In the genomic region with DNA sequence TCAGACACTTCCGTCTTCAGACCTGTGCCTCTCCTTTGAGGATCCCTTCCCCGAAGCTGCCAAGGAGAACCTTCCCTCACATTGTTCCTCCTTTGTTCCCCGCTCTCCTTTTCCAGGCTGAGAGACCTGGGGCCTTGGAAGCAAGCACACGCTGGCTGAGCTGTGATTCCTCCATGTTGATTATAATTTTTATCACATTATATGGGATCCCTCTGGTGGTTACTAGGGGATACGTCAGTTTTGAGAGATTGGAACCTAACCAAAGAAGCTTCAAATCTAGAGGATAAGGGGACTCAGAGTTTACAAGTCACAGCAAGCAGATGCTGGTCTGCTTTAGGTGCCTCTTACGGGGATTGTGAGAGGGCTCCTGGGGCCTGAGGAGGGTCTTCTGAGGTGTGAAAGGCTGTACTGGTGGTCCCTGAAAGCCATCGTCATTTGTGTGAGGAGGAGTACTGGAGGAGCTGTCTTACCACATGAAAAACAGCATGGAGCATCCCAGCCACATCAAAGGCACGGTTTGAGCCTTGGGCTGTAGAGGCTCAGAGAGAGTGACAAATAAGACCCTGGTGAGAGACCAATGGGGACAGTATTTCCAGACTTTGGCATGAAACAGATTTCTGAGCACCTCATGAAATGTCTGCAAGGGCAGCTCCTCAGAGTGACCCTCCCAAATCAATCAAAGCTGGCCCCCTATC, we compare ENCODE assay signal across 10 cellular contexts.
DNase-seq lines count a peak whose midpoint lies in the region; ATAC-seq and TF ChIP-seq lines count a peak whose summit lies in the region.
"Had no signal": no experiment of that assay in that cellular context is flagged by ENCODE, and none has a peak within 500 bp of the region (broad histone marks: within the 10 kb centered on the region; RNA-seq: fewer than 3 reads in every experiment).

No MANE protein-coding gene starts in this region.

- peaks cover 10 to 29% (median 19%) of the 10 kb centered on the region in 10 experiments; a peak in 18 of 20 replicates for H3K4me1 ChIP-seq in BLaER1 treated with 17β-estradiol and CSF1 and Interleukin-3, amounts not matched to agents 10 nM and 100 nM
- no peaks in the 10 kb centered on the region for H3K4me1 ChIP-seq in liver (ENCODE audit: control insufficient read depth in 4 of 4, insufficient read depth in 4 of 4, low read length in 3 of 4)

- H3K36me3 Mint-ChIP-seq in activated CD8-positive, alpha-beta T cell treated with anti-CD3 and anti-CD28 coated beads, Interleukin-2, amount 10 ng/mL, durations not matched to agents 7 days and 5 days (ENCODE audit: low read depth) = no peaks in the 10 kb centered on the region
- H3K36me3 Mint-ChIP-seq in activated naive CD8-positive, alpha-beta T cell treated with anti-CD3 and anti-CD28 coated beads for 36 hours = no peaks in the 10 kb centered on the region
- H3K36me3 Mint-ChIP-seq: IgD-negative memory B cell had no signal

- H3K4me2 ChIP-seq in BLaER1 treated with 17β-estradiol and CSF1 and Interleukin-3, amounts not matched to agents 10 nM and 100 nM = peak overlapping the region in 7 of 11 experiments; percentile 2 to 45 (median 27); a peak in 9 of 22 replicates

- WGBS in liver = 78% methylated on average over 8 of the region's 8 CpGs

- TF ChIP-seq RAD21 in liver (IDR thresholded peaks at IDR 0.05) = peak; percentile 64 to 66

- H3K4me3 Mint-ChIP-seq in activated CD8-positive, alpha-beta T cell treated with anti-CD3 and anti-CD28 coated beads, Interleukin-2, amount 10 ng/mL, durations not matched to agents 7 days and 5 days = no peak overlapping the region
- no peak overlapping the region for H3K4me3 Mint-ChIP-seq in activated naive CD8-positive, alpha-beta T cell treated with anti-CD3 and anti-CD28 coated beads for 36 hours
- H3K4me3 Mint-ChIP-seq: stimulated activated naive CD8-positive, alpha-beta T cell treated with anti-CD3 and anti-CD28 coated beads, Interleukin-15, Interleukin-2, amounts not matched to agents 100 ng/mL and 50 ng/mL, for 24 hours had no signal

- CTCF ChIA-PET in HEK293T (lab: Yijun Ruan, JAX) = interaction anchor here (0.7 kb wide), 1 partner anchor 39 kb away, joined by 3 read pairs; no protein-coding TSS in a partner anchor
- CTCF ChIA-PET in activated CD8-positive, alpha-beta T cell treated with anti-CD3 and anti-CD28 coated beads, Interleukin-2, amount 10 ng/mL, durations not matched to agents 7 days and 5 days (lab: Charles Lee) = interaction anchor here (0.6 to 4.6 kb wide), 18 partner anchors 18 to 1572 kb away, joined by 3 to 41 read pairs (median 3); no protein-coding TSS in a partner anchor

- no peaks in the 10 kb centered on the region for H3K9me3 Mint-ChIP-seq in activated CD8-positive, alpha-beta T cell treated with anti-CD3 and anti-CD28 coated beads, Interleukin-2, amount 10 ng/mL, durations not matched to agents 7 days and 5 days (ENCODE audit: insufficient read depth)
- no peaks in the 10 kb centered on the region for H3K9me3 Mint-ChIP-seq in activated naive CD8-positive, alpha-beta T cell treated with anti-CD3 and anti-CD28 coated beads for 36 hours
- H3K9me3 Mint-ChIP-seq: stimulated activated naive CD8-positive, alpha-beta T cell treated with anti-CD3 and anti-CD28 coated beads, Interleukin-15, Interleukin-2, amounts not matched to agents 100 ng/mL and 50 ng/mL, for 24 hours had no signal

- no peaks in the 10 kb centered on the region for H3K36me3 ChIP-seq in BLaER1 treated with 17β-estradiol and CSF1 and Interleukin-3, amounts not matched to agents 10 nM and 100 nM
- no peaks in the 10 kb centered on the region for H3K36me3 ChIP-seq in liver (ENCODE audit: control insufficient read depth in 4 of 4, insufficient read depth in 3 of 4, low read depth in 1 of 4, low read length in 3 of 4)

- no peaks in the 10 kb centered on the region for H4K20me1 ChIP-seq in BLaER1 treated with 17β-estradiol and CSF1 and Interleukin-3, amounts not matched to agents 10 nM and 100 nM

- DNase-seq in HEK293T (ENCODE audit: extremely low spot score) = peak; percentile 34
- DNase-seq in activated CD8-positive, alpha-beta T cell treated with anti-CD3 and anti-CD28 coated beads, Interleukin-2, amount 10 ng/mL, durations not matched to agents 7 days and 5 days = no peak
- DNase-seq in ureter (ENCODE audit: low spot score) = no peak
- no peak for DNase-seq in foreskin melanocyte
- no peak for DNase-seq in activated naive CD8-positive, alpha-beta T cell treated with anti-CD3 and anti-CD28 coated beads for 36 hours

- ATAC-seq in activated CD8-positive, alpha-beta T cell treated with anti-CD3 and anti-CD28 coated beads, Interleukin-2, amount 10 ng/mL, durations not matched to agents 7 days and 5 days = peak; percentile 19
- ATAC-seq in HG03280 (IDR thresholded peaks at IDR 0.05; ENCODE audit: unreplicated experiment) = no peak

- H3K27me3 ChIP-seq in BLaER1 treated with 17β-estradiol and CSF1 and Interleukin-3, amounts not matched to agents 10 nM and 100 nM = no peaks in the 10 kb centered on the region
- H3K27me3 ChIP-seq in liver (ENCODE audit: control insufficient read depth in 4 of 4, insufficient read depth in 4 of 4, low read length in 3 of 4) = no peaks in the 10 kb centered on the region

- POLR2A ChIA-PET in HEK293T (lab: Yijun Ruan, JAX) = no interaction called here
- POLR2A ChIA-PET in activated CD8-positive, alpha-beta T cell treated with anti-CD3 and anti-CD28 coated beads, Interleukin-2, amount 10 ng/mL, durations not matched to agents 7 days and 5 days (lab: Charles Lee) = no interaction called here

- H3K27ac ChIP-seq in BLaER1 treated with 17β-estradiol and CSF1 and Interleukin-3, amounts not matched to agents 10 nM and 100 nM = no peak overlapping the region
- H3K27ac ChIP-seq in liver (ENCODE audit: low read depth in 1 of 2, low read length in 2 of 2) = no peak overlapping the region

- H3K4me1 Mint-ChIP-seq in activated CD8-positive, alpha-beta T cell treated with anti-CD3 and anti-CD28 coated beads, Interleukin-2, amount 10 ng/mL, durations not matched to agents 7 days and 5 days (ENCODE audit: low read depth) = peaks cover 10% of the 10 kb centered on the region
- H3K4me1 Mint-ChIP-seq in activated naive CD8-positive, alpha-beta T cell treated with anti-CD3 and anti-CD28 coated beads for 36 hours = peaks cover 8% of the 10 kb centered on the region

- no peaks in the 10 kb centered on the region for H3K27me3 Mint-ChIP-seq in activated CD8-positive, alpha-beta T cell treated with anti-CD3 and anti-CD28 coated beads, Interleukin-2, amount 10 ng/mL, durations not matched to agents 7 days and 5 days (ENCODE audit: low read depth)
- no peaks in the 10 kb centered on the region for H3K27me3 Mint-ChIP-seq in activated naive CD8-positive, alpha-beta T cell treated with anti-CD3 and anti-CD28 coated beads for 36 hours
- H3K27me3 Mint-ChIP-seq: IgD-negative memory B cell; stimulated activated naive CD8-positive, alpha-beta T cell treated with anti-CD3 and anti-CD28 coated beads, Interleukin-15, Interleukin-2, amounts not matched to agents 100 ng/mL and 50 ng/mL, for 24 hours had no signal

- H3K9me3 ChIP-seq in BLaER1 treated with 17β-estradiol and CSF1 and Interleukin-3, amounts not matched to agents 10 nM and 100 nM (replicated peaks in 1 of 11) = 0 out of 22 replicates have a peak, but pooled peaks cover 0 to under 1% (median 0%) of the 10 kb centered on the region in 11 experiments
- no peaks in the 10 kb centered on the region for H3K9me3 ChIP-seq in liver (ENCODE audit: control insufficient read depth in 4 of 4, low read length in 3 of 4)

- peak; percentile 28 for TF ChIP-seq CTCF in liver (IDR thresholded peaks at IDR 0.05; ENCODE audit: low read depth, low read length, missing input control)

- H3K4me3 ChIP-seq in BLaER1 treated with 17β-estradiol and CSF1 and Interleukin-3, amounts not matched to agents 10 nM and 100 nM = no peak overlapping the region
- H3K4me3 ChIP-seq in liver (ENCODE audit: low read depth in 1 of 3, low read length in 3 of 3) = no peak overlapping the region

- peak overlapping the region; percentile 22 for H3K27ac Mint-ChIP-seq in activated CD8-positive, alpha-beta T cell treated with anti-CD3 and anti-CD28 coated beads, Interleukin-2, amount 10 ng/mL, durations not matched to agents 7 days and 5 days
- no peak overlapping the region for H3K27ac Mint-ChIP-seq in activated naive CD8-positive, alpha-beta T cell treated with anti-CD3 and anti-CD28 coated beads for 36 hours
- H3K27ac Mint-ChIP-seq: IgD-negative memory B cell; stimulated activated naive CD8-positive, alpha-beta T cell treated with anti-CD3 and anti-CD28 coated beads, Interleukin-15, Interleukin-2, amounts not matched to agents 100 ng/mL and 50 ng/mL, for 24 hours had no signal

- no peak overlapping the region for H3K9ac ChIP-seq in BLaER1 treated with 17β-estradiol and CSF1 and Interleukin-3, amounts not matched to agents 10 nM and 100 nM
- no peak overlapping the region for H3K9ac ChIP-seq in liver (ENCODE audit: low read depth in 1 of 2, low read length in 2 of 2)

TF ChIP-seq in HEK293T, 16 proteins besides CTCF, POLR2A, EP300 and RAD21:
- TF ChIP-seq FOXM1 (IDR thresholded peaks at IDR 0.05; ENCODE audit: borderline replicate concordance) (no peak), SP1 (IDR thresholded peaks at IDR 0.05) (no peak), FOXK2 (IDR thresholded peaks at IDR 0.05) (no peak), LEF1 (IDR thresholded peaks at IDR 0.05; ENCODE audit: borderline replicate concordance) (no peak), ARNT (IDR thresholded peaks at IDR 0.05) (no peak), CTBP1 (IDR thresholded peaks at IDR 0.05; ENCODE audit: borderline replicate concordance) (no peak), HDGF (IDR thresholded peaks at IDR 0.05; ENCODE audit: borderline replicate concordance) (no peak)

TF ChIP-seq in liver, 16 proteins besides CTCF, POLR2A, EP300 and RAD21 (continues in another document):
- TF ChIP-seq, protein P1, sequence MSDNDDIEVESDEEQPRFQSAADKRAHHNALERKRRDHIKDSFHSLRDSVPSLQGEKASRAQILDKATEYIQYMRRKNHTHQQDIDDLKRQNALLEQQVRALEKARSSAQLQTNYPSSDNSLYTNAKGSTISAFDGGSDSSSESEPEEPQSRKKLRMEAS (IDR thresholded peaks at IDR 0.05) = no peak
- no peak for TF ChIP-seq RXRA (IDR thresholded peaks at IDR 0.05)
- TF ChIP-seq TAF1 (conservative IDR thresholded peaks at IDR 0.05) = no peak
- TF ChIP-seq FOXA1 (IDR thresholded peaks at IDR 0.05) = no peak
- no peak for TF ChIP-seq GABPA (IDR thresholded peaks at IDR 0.05 in 1 of 2, conservative IDR thresholded peaks at IDR 0.05 in 1 of 2)
- TF ChIP-seq HNF4A (conservative IDR thresholded peaks at IDR 0.05) = no peak
